Comparison of ENCODE assay signal across 22 cellular contexts in the genomic region with DNA sequence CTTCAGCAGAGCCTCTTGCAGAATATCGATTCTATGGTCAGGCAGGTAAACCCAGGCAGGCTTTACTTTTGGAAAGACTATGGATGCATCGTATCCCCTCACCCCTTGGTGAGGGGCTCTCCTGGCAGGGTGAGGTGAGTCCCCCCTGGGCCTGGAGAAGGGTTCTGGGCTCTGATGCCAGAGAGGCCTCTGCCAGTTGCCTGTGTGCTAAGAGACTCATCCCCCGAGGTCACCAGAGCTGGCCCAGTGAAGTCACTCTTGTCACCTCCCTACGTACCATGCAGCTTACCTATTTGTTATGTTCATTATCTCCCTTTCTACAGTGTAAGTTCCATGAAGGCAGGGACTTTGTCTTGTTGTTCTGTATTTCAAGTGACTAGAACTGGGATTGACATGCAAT.
"Had no signal": no experiment of that assay in that cellular context is flagged by ENCODE, and none has a peak within 500 bp of the region (broad histone marks: within the 10 kb centered on the region; RNA-seq: fewer than 3 reads in every experiment).

No MANE protein-coding gene starts in this region.

- H3K27ac Mint-ChIP-seq: activated naive CD8-positive, alpha-beta T cell treated with anti-CD3 and anti-CD28 coated beads for 36 hours; activated T-cell treated with anti-CD3 and anti-CD28 coated beads, Interleukin-2, amount 50 U/mL, for 72 hours; mesothelial cell of epicardium; natural killer cell; stimulated activated naive CD8-positive, alpha-beta T cell treated with anti-CD3 and anti-CD28 coated beads, Interleukin-15, amount 100 ng/mL, for 72 hours; T-cell had no signal

- H3K27ac ChIP-seq: colonic mucosa, esophagus squamous epithelium, prostate gland, SJCRH30, WERI-Rb-1 had no signal

- H3K4me3 Mint-ChIP-seq: activated naive CD8-positive, alpha-beta T cell treated with anti-CD3 and anti-CD28 coated beads for 36 hours; activated T-cell treated with anti-CD3 and anti-CD28 coated beads, Interleukin-2, amount 50 U/mL, for 72 hours; effector memory CD8-positive, alpha-beta T cell; mesothelial cell of epicardium; natural killer cell; stimulated activated naive CD8-positive, alpha-beta T cell treated with anti-CD3 and anti-CD28 coated beads, Interleukin-15, amount 100 ng/mL, for 72 hours; T-cell had no signal

- H3K27me3 Mint-ChIP-seq: activated naive CD8-positive, alpha-beta T cell treated with anti-CD3 and anti-CD28 coated beads for 36 hours; stimulated activated naive CD8-positive, alpha-beta T cell treated with anti-CD3 and anti-CD28 coated beads, Interleukin-15, amount 100 ng/mL, for 72 hours; T-cell had no signal

- H3K27me3 ChIP-seq: colonic mucosa, dorsolateral prefrontal cortex, esophagus squamous epithelium, gastrocnemius medialis, SJCRH30, upper lobe of left lung had no signal

- H3K4me3 ChIP-seq: colonic mucosa, dorsolateral prefrontal cortex, esophagus squamous epithelium, gastrocnemius medialis, prostate gland, SJCRH30, upper lobe of left lung had no signal

- H3K36me3 ChIP-seq: gastrocnemius medialis, prostate gland, SJCRH30, WERI-Rb-1 had no signal

- H3K36me3 Mint-ChIP-seq: activated naive CD8-positive, alpha-beta T cell treated with anti-CD3 and anti-CD28 coated beads for 36 hours; mesothelial cell of epicardium; natural killer cell; T-cell had no signal

- H3K9me3 Mint-ChIP-seq: activated naive CD8-positive, alpha-beta T cell treated with anti-CD3 and anti-CD28 coated beads for 36 hours; activated T-cell treated with anti-CD3 and anti-CD28 coated beads, Interleukin-2, amount 50 U/mL, for 72 hours; effector memory CD8-positive, alpha-beta T cell; mesothelial cell of epicardium; natural killer cell; stimulated activated naive CD8-positive, alpha-beta T cell treated with anti-CD3 and anti-CD28 coated beads, Interleukin-15, amount 100 ng/mL, for 72 hours; T-cell had no signal

- DNase-seq: activated CD4-positive, alpha-beta T cell treated with anti-CD3 and anti-CD28 coated beads for 1 hour; activated naive CD8-positive, alpha-beta T cell treated with anti-CD3 and anti-CD28 coated beads for 36 hours; activated T-cell treated with anti-CD3 and anti-CD28 coated beads, Interleukin-2, amount 50 U/mL, for 72 hours; colonic mucosa; effector memory CD8-positive, alpha-beta T cell; esophagus squamous epithelium; gastrocnemius medialis; left cardiac atrium; natural killer cell; SJCRH30; stimulated activated CD4-positive, alpha-beta T cell treated with anti-CD3 and anti-CD28 coated beads, Interleukin-12 subunit alpha, Interleukin-12 subunit beta, amount 100 ng/mL, for 4 hours; stimulated activated CD4-positive, alpha-beta T cell treated with anti-CD3 and anti-CD28 coated beads, Interleukin-4, amount 100 ng/mL, for 4 hours; stimulated activated naive CD8-positive, alpha-beta T cell treated with anti-CD3 and anti-CD28 coated beads, Interleukin-15, amount 100 ng/mL, for 72 hours; T-cell; upper lobe of left lung; WERI-Rb-1 had no signal

- FAIRE-seq: astrocyte, islet of Langerhans, TTC549 had no signal

- ATAC-seq: activated T-cell treated with anti-CD3 and anti-CD28 coated beads, Interleukin-2, amount 50 U/mL, for 72 hours; effector memory CD8-positive, alpha-beta T cell; gastrocnemius medialis; left cardiac atrium; natural killer cell; stimulated activated naive CD8-positive, alpha-beta T cell treated with anti-CD3 and anti-CD28 coated beads, Interleukin-15, amount 100 ng/mL, for 72 hours; T-cell had no signal
